Comparison of ENCODE assay signal across 26 cellular contexts in the genomic region with DNA sequence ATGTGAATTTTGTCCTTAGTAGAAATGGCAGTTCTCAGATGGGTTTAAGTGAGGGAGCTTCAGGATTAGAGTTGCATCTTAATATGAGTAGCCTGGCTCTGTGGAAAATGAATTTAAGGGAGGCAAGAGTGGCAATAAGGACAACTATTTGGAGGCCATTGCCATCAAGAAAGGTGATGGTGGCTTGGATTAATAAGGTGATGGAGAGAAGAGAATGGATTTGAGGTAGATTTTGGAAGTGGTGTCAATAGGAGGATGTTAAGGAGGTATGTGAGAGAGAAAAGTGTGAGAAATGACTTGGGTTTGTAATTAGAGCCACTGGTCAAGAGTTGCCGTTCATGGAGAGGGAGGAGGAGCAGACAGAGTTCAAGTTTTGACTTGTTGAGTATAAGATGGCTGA. TPM values are rescaled to one million over a fixed set of nuclear protein-coding genes. Genes with fewer than 3 reads are reported as not detected.
DNase-seq lines count a peak whose midpoint lies in the region; ATAC-seq, FAIRE-seq and TF ChIP-seq lines count a peak whose summit lies in the region.
"Had no signal": no experiment of that assay in that cellular context is flagged by ENCODE, and none has a peak within 500 bp of the region (broad histone marks: within the 10 kb centered on the region; RNA-seq: fewer than 3 reads in every experiment).

No MANE protein-coding gene starts in this region.

- H3K9me2 ChIP-seq in GM23338 (ENCODE audit: insufficient read depth) (no peaks in the 10 kb centered on the region), OCI-LY1 (ENCODE audit: low read depth, low read length) (no peaks in the 10 kb centered on the region)

- H4K20me1 ChIP-seq in GM23338 (replicated peaks; ENCODE audit: insufficient read depth) (peaks cover 84% of the 10 kb centered on the region), OCI-LY1 (ENCODE audit: insufficient read depth, low read length) (no peaks in the 10 kb centered on the region)

- H3K36me3 ChIP-seq in GM23338 (ENCODE audit: insufficient read depth) (0 out of 2 replicates have a peak, but pooled peaks cover 3% of the 10 kb centered on the region), OCI-LY1 (ENCODE audit: insufficient read depth, low read length) (peaks cover 25% of the 10 kb centered on the region), bronchial epithelial cell (ENCODE audit: control insufficient read depth, insufficient read depth, low read length) (no peaks in the 10 kb centered on the region), trophoblast cell (ENCODE audit: control insufficient read depth in 1 of 2, insufficient read depth in 2 of 2, low read length in 2 of 2) (peaks cover 0 to 7% of the 10 kb centered on the region in 2 experiments), transverse colon (no peaks in the 10 kb centered on the region)
- H3K36me3 ChIP-seq: HAP-1 had no signal

- H3K9me3 ChIP-seq in OCI-LY1 (ENCODE audit: low read length), result no peaks in the 10 kb centered on the region
- no peaks in the 10 kb centered on the region for H3K9me3 ChIP-seq in trophoblast cell (ENCODE audit: insufficient read depth, low read depth, low read length)
- H3K9me3 ChIP-seq in transverse colon, result no peaks in the 10 kb centered on the region
- H3K9me3 ChIP-seq: HAP-1, MG63 had no signal

- no peak overlapping the region for H3K4me3 Mint-ChIP-seq in GM23338
- no peak overlapping the region for H3K4me3 Mint-ChIP-seq in natural killer cell
- H3K4me3 Mint-ChIP-seq: CD4-positive, alpha-beta T cell had no signal

- no peak for TF ChIP-seq POLR2A in transverse colon (IDR thresholded peaks at IDR 0.05)

- DNase-seq in GM23338 (ENCODE audit: low spot score), result no peak
- peak; percentile 40 for DNase-seq in bronchial epithelial cell (ENCODE audit: low read depth)
- no peak for DNase-seq in trophoblast cell
- DNase-seq in transverse colon, result no peak
- no peak for DNase-seq in natural killer cell
- no peak for DNase-seq in stimulated activated naive CD4-positive, alpha-beta T cell treated with Interleukin-2 at 50 U/mL for 16 hours (lab: John Stamatoyannopoulos, UW)
- DNase-seq: CD4-positive, alpha-beta T cell; GOT3; MG63; NCI-H1105 treated with DMSO at 0.1 percent for 48 hours; NCI-H146; NCI-H1930; NCI-H2107; NCI-H446; NCI-H524 treated with DMSO at 0.1 percent for 48 hours; NCI-H774; NK-92 treated with Interleukin-12 subunit alpha and Interleukin-12 subunit beta, amount 100 ng/mL, for 24 hours; SHP77 treated with DMSO at 0.1 percent for 48 hours; SW 1271 had no signal

- H3K79me2 ChIP-seq in GM23338 (replicated peaks; ENCODE audit: insufficient read depth) (peaks cover 100% of the 10 kb centered on the region), OCI-LY1 (ENCODE audit: insufficient read depth, low read length) (peaks cover 94% of the 10 kb centered on the region), trophoblast cell (ENCODE audit: control insufficient read depth, insufficient read depth, low read length, poor library complexity) (peaks cover 15% of the 10 kb centered on the region)

- no peak overlapping the region for H3K9ac ChIP-seq in OCI-LY1 (ENCODE audit: low read length)
- H3K9ac ChIP-seq in trophoblast cell (ENCODE audit: low read length), result no peak overlapping the region

- ATAC-seq in GM23338 (no peak), natural killer cell (no peak)
- ATAC-seq: Panc1 had no signal

- H3K9me3 Mint-ChIP-seq in GM23338 (no peaks in the 10 kb centered on the region), natural killer cell (no peaks in the 10 kb centered on the region)
- H3K9me3 Mint-ChIP-seq: CD4-positive, alpha-beta T cell had no signal

- H3K27me3 Mint-ChIP-seq in GM23338 (ENCODE audit: insufficient read depth, low read depth, poor library complexity), result no peaks in the 10 kb centered on the region
- no peaks in the 10 kb centered on the region for H3K27me3 Mint-ChIP-seq in natural killer cell (ENCODE audit: low read depth in 2 of 2)
- H3K27me3 Mint-ChIP-seq: CD4-positive, alpha-beta T cell had no signal

- TF ChIP-seq CTCF in GM23338 (conservative IDR thresholded peaks at IDR 0.05; ENCODE audit: low read depth in 2 of 2) (no peak), OCI-LY1 (IDR thresholded peaks at IDR 0.05; ENCODE audit: low read length) (no peak), bronchial epithelial cell (IDR thresholded peaks at IDR 0.05; ENCODE audit: insufficient read depth, low read length, severe bottlenecking) (no peak), transverse colon (IDR thresholded peaks at IDR 0.05) (no peak), natural killer cell (IDR thresholded peaks at IDR 0.05) (no peak)

- H3K79me1 ChIP-seq in trophoblast cell (ENCODE audit: low read length), result no peaks in the 10 kb centered on the region

- no peak overlapping the region for H2AFZ ChIP-seq in GM23338
- H2AFZ ChIP-seq in OCI-LY1 (ENCODE audit: low read length), result no peak overlapping the region
- no peak overlapping the region for H2AFZ ChIP-seq in trophoblast cell (ENCODE audit: insufficient read depth, low read length, poor library complexity)

- no peak overlapping the region for H4K8ac ChIP-seq in trophoblast cell (ENCODE audit: low read depth, low read length)

- H3K4ac ChIP-seq in trophoblast cell (ENCODE audit: low read depth, low read length), result peak overlapping the region; percentile 93

- no peak overlapping the region for H3K18ac ChIP-seq in trophoblast cell (ENCODE audit: low read length)

- no peak overlapping the region for H2BK5ac ChIP-seq in trophoblast cell (ENCODE audit: low read depth, low read length, poor library complexity)

- H3K23ac ChIP-seq in trophoblast cell (ENCODE audit: low read length), result no peak overlapping the region

- H3K4me1 ChIP-seq in GM23338 (ENCODE audit: insufficient read depth) (peaks cover 27% of the 10 kb centered on the region), OCI-LY1 (ENCODE audit: insufficient read depth, low read length, severe bottlenecking) (peaks cover 58% of the 10 kb centered on the region), trophoblast cell (ENCODE audit: control insufficient read depth in 1 of 2, insufficient read depth in 2 of 2, low read length in 2 of 2) (peaks cover 2 to 3% of the 10 kb centered on the region in 2 experiments), transverse colon (peaks cover 0 to 38% (median 6%) of the 10 kb centered on the region in 4 donors)

- FAIRE-seq in bronchial epithelial cell (lab: Jason Lieb, UNC), result no peak
- FAIRE-seq: A204.1, D721Med had no signal

- in situ Hi-C loops in transverse colon (cut with MboI; ENCODE audit: low pct_ligation_motif_present in 1 of 4, low pct_unique_long_range_greater_than_20kb in 1 of 4, low sequenced_read_pairs in 3 of 4), result no loop called here

- no peak overlapping the region for H2BK12ac ChIP-seq in trophoblast cell (ENCODE audit: low read length)

- no peak overlapping the region for H3K14ac ChIP-seq in trophoblast cell (ENCODE audit: low read length)

- H3K4me3 ChIP-seq in GM23338, result no peak overlapping the region
- no peak overlapping the region for H3K4me3 ChIP-seq in OCI-LY1 (ENCODE audit: low read depth, low read length, poor library complexity, severe bottlenecking)
- no peak overlapping the region for H3K4me3 ChIP-seq in bronchial epithelial cell (ENCODE audit: low read depth, low read length)
- no peak overlapping the region for H3K4me3 ChIP-seq in trophoblast cell (ENCODE audit: low read depth, low read length)
- H3K4me3 ChIP-seq in transverse colon, result no peak overlapping the region
- H3K4me3 ChIP-seq: BLaER1 treated with 17β-estradiol and CSF1 and Interleukin-3, amounts not matched to agents 10 nM and 100 nM; HAP-1; MG63 had no signal

- H3K4me1 Mint-ChIP-seq in GM23338, result peaks cover 10% of the 10 kb centered on the region
- no peaks in the 10 kb centered on the region for H3K4me1 Mint-ChIP-seq in natural killer cell

- peaks cover 4% of the 10 kb centered on the region; the same call in 2 of the 3 replicates for H3K36me3 Mint-ChIP-seq in GM23338 (ENCODE audit: low read depth)
- H3K36me3 Mint-ChIP-seq in natural killer cell, result no peaks in the 10 kb centered on the region

- no peak overlapping the region for H2BK120ac ChIP-seq in trophoblast cell (ENCODE audit: insufficient read depth, low read length, poor library complexity)

- H4K91ac ChIP-seq in trophoblast cell (ENCODE audit: low read depth, low read length), result no peak overlapping the region

- no peak overlapping the region for H3K27ac Mint-ChIP-seq in GM23338
- H3K27ac Mint-ChIP-seq in natural killer cell, result no peak overlapping the region
- H3K27ac Mint-ChIP-seq: CD4-positive, alpha-beta T cell had no signal

- H3K27me3 ChIP-seq in GM23338 (ENCODE audit: insufficient read depth) (no peaks in the 10 kb centered on the region), OCI-LY1 (ENCODE audit: insufficient read depth, low read length) (no peaks in the 10 kb centered on the region), bronchial epithelial cell (ENCODE audit: control insufficient read depth, insufficient read depth, low read length) (no peaks in the 10 kb centered on the region), trophoblast cell (ENCODE audit: insufficient read depth, low read length) (no peaks in the 10 kb centered on the region), transverse colon (no peaks in the 10 kb centered on the region)
- H3K27me3 ChIP-seq: BLaER1 treated with 17β-estradiol and CSF1 and Interleukin-3, amounts not matched to agents 10 nM and 100 nM; MG63 had no signal

- no CpG with 5 or more reads among the region's 1 CpG for WGBS in trophoblast cell (ENCODE audit: extremely low coverage, insufficient coverage, insufficient read length)
- WGBS in transverse colon (ENCODE audit: low coverage in 1 of 2), 2 donors, result 83 to 88% methylated on average over 1 of the region's 1 CpG

- intact Hi-C loops in transverse colon (cut with DNase I; ENCODE audit: low total_unique reads) (loop anchor here (10.0 kb wide), 1 partner anchor 467 kb away; no protein-coding TSS in a partner anchor), natural killer cell (cut with micrococcal nuclease) (no loop called here)

- H3F3A ChIP-seq in GM23338 (replicated peaks; ENCODE audit: low read depth), result no peaks in the 10 kb centered on the region; the same call in 1 of the 2 replicates
- H3F3A ChIP-seq in OCI-LY1 (ENCODE audit: insufficient read depth, low read length), result no peaks in the 10 kb centered on the region

- H3K4me2 ChIP-seq in GM23338 (no peak overlapping the region), OCI-LY1 (ENCODE audit: low read length) (no peak overlapping the region), trophoblast cell (ENCODE audit: low read length) (no peak overlapping the region)

- H3K27ac ChIP-seq in GM23338 (ENCODE audit: low read depth) (peak overlapping the region; percentile 52; the same call in 1 of the 2 replicates), OCI-LY1 (ENCODE audit: low read depth, low read length, poor library complexity, severe bottlenecking) (peak overlapping the region; percentile 49), trophoblast cell (ENCODE audit: low read depth, low read length) (no peak overlapping the region), transverse colon (no peak overlapping the region)
- H3K27ac ChIP-seq: RWPE1 had no signal

- no peak overlapping the region for H4K12ac ChIP-seq in trophoblast cell (ENCODE audit: low read depth, low read length)

- TF ChIP-seq EP300 in transverse colon (IDR thresholded peaks at IDR 0.05; ENCODE audit: low read depth), result no peak

- no peak overlapping the region for H2AK5ac ChIP-seq in trophoblast cell (ENCODE audit: low read length)

RNA-seq across cellular contexts. Expression of a gene that starts 16.3 kb away (rescaled TPM):
- total RNA-seq in GM23338 (2014; rRNA removed; shearing (Covaris generic)), result 308 and 319 TPM in 2 replicates
- polyA plus RNA-seq in GM23338 (2016; fragmentation: Nextera tagmentation; extraction: Ambion mirVana), result 84.0 and 92.5 TPM in 2 replicates
- 120 and 141 TPM in 2 replicates for total RNA-seq in bronchial epithelial cell
- 204 and 206 TPM in 2 replicates for polyA plus RNA-seq in trophoblast cell (2013)
- total RNA-seq in transverse colon, result 100 to 1,000 TPM in 1 of 4 donors, 10 to 100 TPM in 3; 52.4 to 107 (median 65.0) TPM
- total RNA-seq in natural killer cell, result 10 to 100 TPM in 1 of 3 donors, 1 to 10 TPM in 2; 3.8 to 11.5 (median 5.0) TPM

Comparison
In these comparisons a context has a peak if more than half of its experiments do, and no peak if none do; other contexts are left out.
1. H3K27ac ChIP-seq: peak in GM23338 (single experiment) and OCI-LY1 (single experiment); none in trophoblast cell (single experiment) and transverse colon (0 of 4).